In the genomic region with DNA sequence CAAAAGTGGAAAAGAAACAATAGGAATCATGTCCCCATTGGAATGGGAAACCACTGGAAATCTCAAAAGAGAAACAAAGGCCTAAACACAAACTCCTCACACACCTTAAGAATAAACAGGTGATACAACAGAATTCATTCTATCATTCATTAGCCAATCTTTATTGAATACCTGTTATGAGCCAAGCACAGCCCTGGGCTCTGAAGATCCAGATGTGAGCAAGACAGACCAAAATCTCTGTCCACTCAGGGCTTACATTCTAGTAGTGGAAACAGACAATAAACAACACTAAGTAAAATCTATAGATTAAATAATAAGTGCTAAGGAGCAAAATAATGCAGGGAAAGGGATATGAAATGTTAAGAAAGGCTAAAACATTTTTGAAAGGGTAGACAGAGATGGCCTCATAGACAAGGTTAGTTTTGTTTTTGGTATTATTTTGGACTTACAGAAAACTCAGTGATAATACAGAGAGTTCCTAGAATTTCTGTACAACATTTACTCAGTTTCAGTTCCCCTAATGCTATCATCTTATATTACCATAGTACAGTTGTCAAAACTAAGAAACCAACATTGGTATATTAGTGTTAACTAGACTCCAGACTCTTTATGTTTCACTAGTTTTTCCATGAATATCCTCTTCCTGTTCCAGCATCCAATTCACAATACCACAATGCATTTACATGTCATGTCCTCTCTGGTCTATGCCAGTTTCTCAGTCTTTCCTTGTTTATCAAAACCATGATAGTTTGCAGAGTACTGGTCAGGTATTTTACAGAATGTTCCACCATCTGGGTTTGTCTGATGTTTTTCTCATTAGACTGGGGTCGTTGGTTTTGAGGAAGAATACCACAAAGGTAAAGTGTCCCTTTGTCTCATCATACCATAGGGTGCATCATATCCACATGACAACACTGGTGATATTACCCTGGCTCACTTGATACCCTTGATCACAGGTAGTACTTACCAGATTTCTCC, we compare ENCODE assay signal across 1 cellular context.
TF ChIP-seq lines count a peak whose summit lies in the region.

No MANE protein-coding gene starts in this region.

TF ChIP-seq in GM12878, 131 proteins besides CTCF, POLR2A, EP300 and RAD21 (continued from another document):
- TF ChIP-seq, protein P1, sequence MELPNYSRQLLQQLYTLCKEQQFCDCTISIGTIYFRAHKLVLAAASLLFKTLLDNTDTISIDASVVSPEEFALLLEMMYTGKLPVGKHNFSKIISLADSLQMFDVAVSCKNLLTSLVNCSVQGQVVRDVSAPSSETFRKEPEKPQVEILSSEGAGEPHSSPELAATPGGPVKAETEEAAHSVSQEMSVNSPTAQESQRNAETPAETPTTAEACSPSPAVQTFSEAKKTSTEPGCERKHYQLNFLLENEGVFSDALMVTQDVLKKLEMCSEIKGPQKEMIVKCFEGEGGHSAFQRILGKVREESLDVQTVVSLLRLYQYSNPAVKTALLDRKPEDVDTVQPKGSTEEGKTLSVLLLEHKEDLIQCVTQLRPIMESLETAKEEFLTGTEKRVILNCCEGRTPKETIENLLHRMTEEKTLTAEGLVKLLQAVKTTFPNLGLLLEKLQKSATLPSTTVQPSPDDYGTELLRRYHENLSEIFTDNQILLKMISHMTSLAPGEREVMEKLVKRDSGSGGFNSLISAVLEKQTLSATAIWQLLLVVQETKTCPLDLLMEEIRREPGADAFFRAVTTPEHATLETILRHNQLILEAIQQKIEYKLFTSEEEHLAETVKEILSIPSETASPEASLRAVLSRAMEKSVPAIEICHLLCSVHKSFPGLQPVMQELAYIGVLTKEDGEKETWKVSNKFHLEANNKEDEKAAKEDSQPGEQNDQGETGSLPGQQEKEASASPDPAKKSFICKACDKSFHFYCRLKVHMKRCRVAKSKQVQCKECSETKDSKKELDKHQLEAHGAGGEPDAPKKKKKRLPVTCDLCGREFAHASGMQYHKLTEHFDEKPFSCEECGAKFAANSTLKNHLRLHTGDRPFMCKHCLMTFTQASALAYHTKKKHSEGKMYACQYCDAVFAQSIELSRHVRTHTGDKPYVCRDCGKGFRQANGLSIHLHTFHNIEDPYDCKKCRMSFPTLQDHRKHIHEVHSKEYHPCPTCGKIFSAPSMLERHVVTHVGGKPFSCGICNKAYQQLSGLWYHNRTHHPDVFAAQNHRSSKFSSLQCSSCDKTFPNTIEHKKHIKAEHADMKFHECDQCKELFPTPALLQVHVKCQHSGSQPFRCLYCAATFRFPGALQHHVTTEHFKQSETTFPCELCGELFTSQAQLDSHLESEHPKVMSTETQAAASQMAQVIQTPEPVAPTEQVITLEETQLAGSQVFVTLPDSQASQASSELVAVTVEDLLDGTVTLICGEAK (IDR thresholded peaks at IDR 0.05; ENCODE audit: borderline replicate concordance), result no peak; the same call in 1 of the 2 replicates
- TF ChIP-seq RELA (IDR thresholded peaks at IDR 0.05; ENCODE audit: borderline replicate concordance, partially characterized antibody), result no peak
- peak; percentile 57; the same call in 1 of the 2 replicates for TF ChIP-seq ZBED1 (IDR thresholded peaks at IDR 0.05; ENCODE audit: borderline replicate concordance)
- 0 out of 2 replicates have a peak, but pooled peaks have one; percentile 7 for TF ChIP-seq RAD51 (IDR thresholded peaks at IDR 0.05)
- TF ChIP-seq SPI1 (IDR thresholded peaks at IDR 0.05; ENCODE audit: borderline replicate concordance, insufficient read depth, low read depth, low read length), result peak; percentile 99
- TF ChIP-seq CREB1 (IDR thresholded peaks at IDR 0.05; ENCODE audit: low read depth), result peak; percentile 32; the same call in 1 of the 2 replicates
- peak; percentile 82 for TF ChIP-seq IKZF1 (conservative IDR thresholded peaks at IDR 0.05)
- no peak for TF ChIP-seq BHLHE40 (IDR thresholded peaks at IDR 0.05; ENCODE audit: borderline replicate concordance in 1 of 2, low read depth in 2 of 2, low read length in 1 of 2)
- no peak for TF ChIP-seq TCF7 (IDR thresholded peaks at IDR 0.05; ENCODE audit: borderline replicate concordance)
- TF ChIP-seq MTA2 (IDR thresholded peaks at IDR 0.05; ENCODE audit: low read depth), result peak; percentile 82
- TF ChIP-seq, protein P2, sequence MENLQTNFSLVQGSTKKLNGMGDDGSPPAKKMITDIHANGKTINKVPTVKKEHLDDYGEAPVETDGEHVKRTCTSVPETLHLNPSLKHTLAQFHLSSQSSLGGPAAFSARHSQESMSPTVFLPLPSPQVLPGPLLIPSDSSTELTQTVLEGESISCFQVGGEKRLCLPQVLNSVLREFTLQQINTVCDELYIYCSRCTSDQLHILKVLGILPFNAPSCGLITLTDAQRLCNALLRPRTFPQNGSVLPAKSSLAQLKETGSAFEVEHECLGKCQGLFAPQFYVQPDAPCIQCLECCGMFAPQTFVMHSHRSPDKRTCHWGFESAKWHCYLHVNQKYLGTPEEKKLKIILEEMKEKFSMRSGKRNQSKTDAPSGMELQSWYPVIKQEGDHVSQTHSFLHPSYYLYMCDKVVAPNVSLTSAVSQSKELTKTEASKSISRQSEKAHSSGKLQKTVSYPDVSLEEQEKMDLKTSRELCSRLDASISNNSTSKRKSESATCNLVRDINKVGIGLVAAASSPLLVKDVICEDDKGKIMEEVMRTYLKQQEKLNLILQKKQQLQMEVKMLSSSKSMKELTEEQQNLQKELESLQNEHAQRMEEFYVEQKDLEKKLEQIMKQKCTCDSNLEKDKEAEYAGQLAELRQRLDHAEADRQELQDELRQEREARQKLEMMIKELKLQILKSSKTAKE (IDR thresholded peaks at IDR 0.05; ENCODE audit: low read depth, poor library complexity, severe bottlenecking), result peak; percentile 61
- TF ChIP-seq, protein P3, sequence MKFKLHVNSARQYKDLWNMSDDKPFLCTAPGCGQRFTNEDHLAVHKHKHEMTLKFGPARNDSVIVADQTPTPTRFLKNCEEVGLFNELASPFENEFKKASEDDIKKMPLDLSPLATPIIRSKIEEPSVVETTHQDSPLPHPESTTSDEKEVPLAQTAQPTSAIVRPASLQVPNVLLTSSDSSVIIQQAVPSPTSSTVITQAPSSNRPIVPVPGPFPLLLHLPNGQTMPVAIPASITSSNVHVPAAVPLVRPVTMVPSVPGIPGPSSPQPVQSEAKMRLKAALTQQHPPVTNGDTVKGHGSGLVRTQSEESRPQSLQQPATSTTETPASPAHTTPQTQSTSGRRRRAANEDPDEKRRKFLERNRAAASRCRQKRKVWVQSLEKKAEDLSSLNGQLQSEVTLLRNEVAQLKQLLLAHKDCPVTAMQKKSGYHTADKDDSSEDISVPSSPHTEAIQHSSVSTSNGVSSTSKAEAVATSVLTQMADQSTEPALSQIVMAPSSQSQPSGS (IDR thresholded peaks at IDR 0.05; ENCODE audit: low read length), result peak; percentile 29; the same call in 1 of the 2 replicates
- TF ChIP-seq TARDBP (IDR thresholded peaks at IDR 0.05; ENCODE audit: borderline replicate concordance), result no peak
- peak; percentile 92 to 93 for TF ChIP-seq IKZF2 (IDR thresholded peaks at IDR 0.05)
- peak; percentile 39; the same call in 1 of the 2 replicates for TF ChIP-seq ATF7 (IDR thresholded peaks at IDR 0.05; ENCODE audit: low read depth)
- no peak for TF ChIP-seq BMI1 (IDR thresholded peaks at IDR 0.05; ENCODE audit: borderline replicate concordance)
- 0 out of 2 replicates have a peak, but pooled peaks have one; percentile 51 for TF ChIP-seq NBN (IDR thresholded peaks at IDR 0.05)
- TF ChIP-seq YY1 (IDR thresholded peaks at IDR 0.05; ENCODE audit: low read depth, low read length), result no peak
- TF ChIP-seq, protein P4, sequence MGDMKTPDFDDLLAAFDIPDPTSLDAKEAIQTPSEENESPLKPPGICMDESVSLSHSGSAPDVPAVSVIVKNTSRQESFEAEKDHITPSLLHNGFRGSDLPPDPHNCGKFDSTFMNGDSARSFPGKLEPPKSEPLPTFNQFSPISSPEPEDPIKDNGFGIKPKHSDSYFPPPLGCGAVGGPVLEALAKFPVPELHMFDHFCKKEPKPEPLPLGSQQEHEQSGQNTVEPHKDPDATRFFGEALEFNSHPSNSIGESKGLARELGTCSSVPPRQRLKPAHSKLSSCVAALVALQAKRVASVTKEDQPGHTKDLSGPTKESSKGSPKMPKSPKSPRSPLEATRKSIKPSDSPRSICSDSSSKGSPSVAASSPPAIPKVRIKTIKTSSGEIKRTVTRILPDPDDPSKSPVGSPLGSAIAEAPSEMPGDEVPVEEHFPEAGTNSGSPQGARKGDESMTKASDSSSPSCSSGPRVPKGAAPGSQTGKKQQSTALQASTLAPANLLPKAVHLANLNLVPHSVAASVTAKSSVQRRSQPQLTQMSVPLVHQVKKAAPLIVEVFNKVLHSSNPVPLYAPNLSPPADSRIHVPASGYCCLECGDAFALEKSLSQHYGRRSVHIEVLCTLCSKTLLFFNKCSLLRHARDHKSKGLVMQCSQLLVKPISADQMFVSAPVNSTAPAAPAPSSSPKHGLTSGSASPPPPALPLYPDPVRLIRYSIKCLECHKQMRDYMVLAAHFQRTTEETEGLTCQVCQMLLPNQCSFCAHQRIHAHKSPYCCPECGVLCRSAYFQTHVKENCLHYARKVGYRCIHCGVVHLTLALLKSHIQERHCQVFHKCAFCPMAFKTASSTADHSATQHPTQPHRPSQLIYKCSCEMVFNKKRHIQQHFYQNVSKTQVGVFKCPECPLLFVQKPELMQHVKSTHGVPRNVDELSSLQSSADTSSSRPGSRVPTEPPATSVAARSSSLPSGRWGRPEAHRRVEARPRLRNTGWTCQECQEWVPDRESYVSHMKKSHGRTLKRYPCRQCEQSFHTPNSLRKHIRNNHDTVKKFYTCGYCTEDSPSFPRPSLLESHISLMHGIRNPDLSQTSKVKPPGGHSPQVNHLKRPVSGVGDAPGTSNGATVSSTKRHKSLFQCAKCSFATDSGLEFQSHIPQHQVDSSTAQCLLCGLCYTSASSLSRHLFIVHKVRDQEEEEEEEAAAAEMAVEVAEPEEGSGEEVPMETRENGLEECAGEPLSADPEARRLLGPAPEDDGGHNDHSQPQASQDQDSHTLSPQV (IDR thresholded peaks at IDR 0.05), result no peak
- peak; percentile 70 for TF ChIP-seq DPF2 (IDR thresholded peaks at IDR 0.05)
- TF ChIP-seq, protein P5, sequence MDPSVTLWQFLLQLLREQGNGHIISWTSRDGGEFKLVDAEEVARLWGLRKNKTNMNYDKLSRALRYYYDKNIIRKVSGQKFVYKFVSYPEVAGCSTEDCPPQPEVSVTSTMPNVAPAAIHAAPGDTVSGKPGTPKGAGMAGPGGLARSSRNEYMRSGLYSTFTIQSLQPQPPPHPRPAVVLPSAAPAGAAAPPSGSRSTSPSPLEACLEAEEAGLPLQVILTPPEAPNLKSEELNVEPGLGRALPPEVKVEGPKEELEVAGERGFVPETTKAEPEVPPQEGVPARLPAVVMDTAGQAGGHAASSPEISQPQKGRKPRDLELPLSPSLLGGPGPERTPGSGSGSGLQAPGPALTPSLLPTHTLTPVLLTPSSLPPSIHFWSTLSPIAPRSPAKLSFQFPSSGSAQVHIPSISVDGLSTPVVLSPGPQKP (IDR thresholded peaks at IDR 0.05; ENCODE audit: low read depth, low read length), result no peak
- TF ChIP-seq FOXM1 (IDR thresholded peaks at IDR 0.05; ENCODE audit: low read depth, low read length), result peak; percentile 33; the same call in 1 of the 2 replicates
- no peak for TF ChIP-seq SREBF1 (IDR thresholded peaks at IDR 0.05; ENCODE audit: low read length)
- TF ChIP-seq, protein P6, sequence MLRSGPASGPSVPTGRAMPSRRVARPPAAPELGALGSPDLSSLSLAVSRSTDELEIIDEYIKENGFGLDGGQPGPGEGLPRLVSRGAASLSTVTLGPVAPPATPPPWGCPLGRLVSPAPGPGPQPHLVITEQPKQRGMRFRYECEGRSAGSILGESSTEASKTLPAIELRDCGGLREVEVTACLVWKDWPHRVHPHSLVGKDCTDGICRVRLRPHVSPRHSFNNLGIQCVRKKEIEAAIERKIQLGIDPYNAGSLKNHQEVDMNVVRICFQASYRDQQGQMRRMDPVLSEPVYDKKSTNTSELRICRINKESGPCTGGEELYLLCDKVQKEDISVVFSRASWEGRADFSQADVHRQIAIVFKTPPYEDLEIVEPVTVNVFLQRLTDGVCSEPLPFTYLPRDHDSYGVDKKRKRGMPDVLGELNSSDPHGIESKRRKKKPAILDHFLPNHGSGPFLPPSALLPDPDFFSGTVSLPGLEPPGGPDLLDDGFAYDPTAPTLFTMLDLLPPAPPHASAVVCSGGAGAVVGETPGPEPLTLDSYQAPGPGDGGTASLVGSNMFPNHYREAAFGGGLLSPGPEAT (IDR thresholded peaks at IDR 0.05; ENCODE audit: low read depth), result peak; percentile 81
- TF ChIP-seq, protein P7, sequence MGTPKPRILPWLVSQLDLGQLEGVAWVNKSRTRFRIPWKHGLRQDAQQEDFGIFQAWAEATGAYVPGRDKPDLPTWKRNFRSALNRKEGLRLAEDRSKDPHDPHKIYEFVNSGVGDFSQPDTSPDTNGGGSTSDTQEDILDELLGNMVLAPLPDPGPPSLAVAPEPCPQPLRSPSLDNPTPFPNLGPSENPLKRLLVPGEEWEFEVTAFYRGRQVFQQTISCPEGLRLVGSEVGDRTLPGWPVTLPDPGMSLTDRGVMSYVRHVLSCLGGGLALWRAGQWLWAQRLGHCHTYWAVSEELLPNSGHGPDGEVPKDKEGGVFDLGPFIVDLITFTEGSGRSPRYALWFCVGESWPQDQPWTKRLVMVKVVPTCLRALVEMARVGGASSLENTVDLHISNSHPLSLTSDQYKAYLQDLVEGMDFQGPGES (IDR thresholded peaks at IDR 0.05), result no peak
- TF ChIP-seq SIN3A (IDR thresholded peaks at IDR 0.05; ENCODE audit: low read depth, low read length), result no peak
- peak; percentile 31; the same call in 1 of the 2 replicates for TF ChIP-seq BACH1 (IDR thresholded peaks at IDR 0.05; ENCODE audit: borderline replicate concordance)
- TF ChIP-seq CHD2 (IDR thresholded peaks at IDR 0.05; ENCODE audit: borderline replicate concordance, low read depth, low read length), result no peak
- TF ChIP-seq NFIC (IDR thresholded peaks at IDR 0.05; ENCODE audit: low read depth, low read length), result peak; percentile 64; the same call in 1 of the 2 replicates
- no peak for TF ChIP-seq RFX5 (IDR thresholded peaks at IDR 0.05; ENCODE audit: low read depth, low read length)
- peak; percentile 31; the same call in 1 of the 2 replicates for TF ChIP-seq MEF2A (IDR thresholded peaks at IDR 0.05; ENCODE audit: insufficient read depth, low read depth, low read length)
- TF ChIP-seq IRF4 (IDR thresholded peaks at IDR 0.05; ENCODE audit: low read depth, low read length), result peak; percentile 55
- peak; percentile 56; the same call in 1 of the 2 replicates for TF ChIP-seq ZNF24 (IDR thresholded peaks at IDR 0.05)
- TF ChIP-seq JUND (IDR thresholded peaks at IDR 0.05; ENCODE audit: low read depth, low read length), result no peak
- TF ChIP-seq, protein P8, sequence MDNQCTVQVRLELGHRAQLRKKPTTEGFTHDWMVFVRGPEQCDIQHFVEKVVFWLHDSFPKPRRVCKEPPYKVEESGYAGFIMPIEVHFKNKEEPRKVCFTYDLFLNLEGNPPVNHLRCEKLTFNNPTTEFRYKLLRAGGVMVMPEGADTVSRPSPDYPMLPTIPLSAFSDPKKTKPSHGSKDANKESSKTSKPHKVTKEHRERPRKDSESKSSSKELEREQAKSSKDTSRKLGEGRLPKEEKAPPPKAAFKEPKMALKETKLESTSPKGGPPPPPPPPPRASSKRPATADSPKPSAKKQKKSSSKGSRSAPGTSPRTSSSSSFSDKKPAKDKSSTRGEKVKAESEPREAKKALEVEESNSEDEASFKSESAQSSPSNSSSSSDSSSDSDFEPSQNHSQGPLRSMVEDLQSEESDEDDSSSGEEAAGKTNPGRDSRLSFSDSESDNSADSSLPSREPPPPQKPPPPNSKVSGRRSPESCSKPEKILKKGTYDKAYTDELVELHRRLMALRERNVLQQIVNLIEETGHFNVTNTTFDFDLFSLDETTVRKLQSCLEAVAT (IDR thresholded peaks at IDR 0.05), result no peak
- peak; percentile 38 for TF ChIP-seq RUNX3 (IDR thresholded peaks at IDR 0.05; ENCODE audit: low read length)
- TF ChIP-seq JUNB (IDR thresholded peaks at IDR 0.05), result peak; percentile 59
- no peak for TF ChIP-seq RCOR1 (conservative IDR thresholded peaks at IDR 0.05; ENCODE audit: low read depth, low read length)
